ENCODE assay signal across 3 cellular contexts in the genomic region with DNA sequence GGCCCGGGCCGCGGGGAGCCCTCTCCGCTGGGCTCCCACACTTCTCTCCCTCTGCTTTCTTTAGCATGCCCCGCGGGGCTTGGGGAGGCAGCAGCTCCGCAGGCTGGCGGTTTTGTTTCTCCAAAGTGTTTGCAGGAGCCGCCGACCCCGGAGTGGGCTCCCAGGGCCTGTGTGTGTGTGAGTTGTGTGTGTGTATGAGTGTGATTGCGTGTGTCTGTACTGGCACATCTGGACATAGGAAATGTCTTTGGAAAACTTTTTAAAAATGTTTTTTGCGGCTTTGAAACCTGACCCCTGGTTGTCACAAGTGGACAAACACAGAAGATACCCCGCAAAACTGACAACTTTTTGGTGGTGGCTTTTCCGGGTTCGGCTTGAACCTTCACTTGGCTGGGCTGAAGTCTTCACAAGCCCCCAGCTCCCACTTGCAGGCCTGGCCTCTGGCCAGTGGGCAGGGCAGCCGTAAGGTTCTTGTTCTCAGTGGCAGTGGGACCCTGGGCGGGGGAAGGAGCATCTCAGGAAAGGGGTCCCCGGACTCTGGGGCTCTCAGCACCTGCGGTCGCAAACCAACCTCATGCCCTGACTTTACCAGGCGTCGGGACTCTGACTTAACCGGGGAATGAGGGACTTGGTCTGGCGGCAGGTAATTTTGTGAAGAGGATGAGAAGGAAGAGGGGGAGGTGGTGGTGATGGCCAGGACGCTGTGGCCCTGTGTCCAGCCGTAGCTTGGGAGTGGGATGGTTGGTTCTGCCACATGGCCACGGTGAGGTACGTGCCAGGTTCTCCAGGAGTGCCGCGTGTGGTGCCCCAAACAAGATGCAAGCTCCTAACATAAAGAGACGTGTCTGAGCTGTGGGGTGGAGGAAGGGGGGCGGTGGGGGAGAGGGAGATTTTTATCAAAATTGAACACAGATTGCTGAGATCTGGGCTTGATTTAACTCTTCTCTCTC.
TF ChIP-seq lines count a peak whose summit lies in the region.

No MANE protein-coding gene starts in this region.

TF ChIP-seq in SK-N-SH, 30 proteins besides CTCF, POLR2A, EP300 and RAD21:
- TF ChIP-seq FOXJ3 (CRISPR knock-in tag; IDR thresholded peaks at IDR 0.05), result no peak
- TF ChIP-seq, protein P1, sequence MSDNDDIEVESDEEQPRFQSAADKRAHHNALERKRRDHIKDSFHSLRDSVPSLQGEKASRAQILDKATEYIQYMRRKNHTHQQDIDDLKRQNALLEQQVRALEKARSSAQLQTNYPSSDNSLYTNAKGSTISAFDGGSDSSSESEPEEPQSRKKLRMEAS (IDR thresholded peaks at IDR 0.05; ENCODE audit: low read depth), result no peak
- TF ChIP-seq FOSL2 (IDR thresholded peaks at IDR 0.05; ENCODE audit: borderline replicate concordance, low read depth), result no peak
- no peak for TF ChIP-seq NRF1 (IDR thresholded peaks at IDR 0.05; ENCODE audit: low read depth, low read length)
- TF ChIP-seq, protein P2, sequence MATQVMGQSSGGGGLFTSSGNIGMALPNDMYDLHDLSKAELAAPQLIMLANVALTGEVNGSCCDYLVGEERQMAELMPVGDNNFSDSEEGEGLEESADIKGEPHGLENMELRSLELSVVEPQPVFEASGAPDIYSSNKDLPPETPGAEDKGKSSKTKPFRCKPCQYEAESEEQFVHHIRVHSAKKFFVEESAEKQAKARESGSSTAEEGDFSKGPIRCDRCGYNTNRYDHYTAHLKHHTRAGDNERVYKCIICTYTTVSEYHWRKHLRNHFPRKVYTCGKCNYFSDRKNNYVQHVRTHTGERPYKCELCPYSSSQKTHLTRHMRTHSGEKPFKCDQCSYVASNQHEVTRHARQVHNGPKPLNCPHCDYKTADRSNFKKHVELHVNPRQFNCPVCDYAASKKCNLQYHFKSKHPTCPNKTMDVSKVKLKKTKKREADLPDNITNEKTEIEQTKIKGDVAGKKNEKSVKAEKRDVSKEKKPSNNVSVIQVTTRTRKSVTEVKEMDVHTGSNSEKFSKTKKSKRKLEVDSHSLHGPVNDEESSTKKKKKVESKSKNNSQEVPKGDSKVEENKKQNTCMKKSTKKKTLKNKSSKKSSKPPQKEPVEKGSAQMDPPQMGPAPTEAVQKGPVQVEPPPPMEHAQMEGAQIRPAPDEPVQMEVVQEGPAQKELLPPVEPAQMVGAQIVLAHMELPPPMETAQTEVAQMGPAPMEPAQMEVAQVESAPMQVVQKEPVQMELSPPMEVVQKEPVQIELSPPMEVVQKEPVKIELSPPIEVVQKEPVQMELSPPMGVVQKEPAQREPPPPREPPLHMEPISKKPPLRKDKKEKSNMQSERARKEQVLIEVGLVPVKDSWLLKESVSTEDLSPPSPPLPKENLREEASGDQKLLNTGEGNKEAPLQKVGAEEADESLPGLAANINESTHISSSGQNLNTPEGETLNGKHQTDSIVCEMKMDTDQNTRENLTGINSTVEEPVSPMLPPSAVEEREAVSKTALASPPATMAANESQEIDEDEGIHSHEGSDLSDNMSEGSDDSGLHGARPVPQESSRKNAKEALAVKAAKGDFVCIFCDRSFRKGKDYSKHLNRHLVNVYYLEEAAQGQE (IDR thresholded peaks at IDR 0.05; ENCODE audit: low read depth, low read length), result no peak
- no peak for TF ChIP-seq TEAD4 (IDR thresholded peaks at IDR 0.05; ENCODE audit: borderline replicate concordance, insufficient read depth)
- TF ChIP-seq SMC3 (IDR thresholded peaks at IDR 0.05; ENCODE audit: low read depth, low read length), result no peak
- no peak for TF ChIP-seq POLR2AphosphoS5 (IDR thresholded peaks at IDR 0.05; ENCODE audit: low read depth, low read length)
- TF ChIP-seq JUND (IDR thresholded peaks at IDR 0.05), result no peak
- TF ChIP-seq, protein P3, sequence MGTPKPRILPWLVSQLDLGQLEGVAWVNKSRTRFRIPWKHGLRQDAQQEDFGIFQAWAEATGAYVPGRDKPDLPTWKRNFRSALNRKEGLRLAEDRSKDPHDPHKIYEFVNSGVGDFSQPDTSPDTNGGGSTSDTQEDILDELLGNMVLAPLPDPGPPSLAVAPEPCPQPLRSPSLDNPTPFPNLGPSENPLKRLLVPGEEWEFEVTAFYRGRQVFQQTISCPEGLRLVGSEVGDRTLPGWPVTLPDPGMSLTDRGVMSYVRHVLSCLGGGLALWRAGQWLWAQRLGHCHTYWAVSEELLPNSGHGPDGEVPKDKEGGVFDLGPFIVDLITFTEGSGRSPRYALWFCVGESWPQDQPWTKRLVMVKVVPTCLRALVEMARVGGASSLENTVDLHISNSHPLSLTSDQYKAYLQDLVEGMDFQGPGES (IDR thresholded peaks at IDR 0.05; ENCODE audit: low read depth, low read length), result no peak
- TF ChIP-seq GABPA (IDR thresholded peaks at IDR 0.05; ENCODE audit: low read depth), result no peak
- TF ChIP-seq GATA2 (CRISPR knock-in tag; IDR thresholded peaks at IDR 0.05), result no peak
- no peak for TF ChIP-seq YY1 (IDR thresholded peaks at IDR 0.05; ENCODE audit: low read depth)

TF ChIP-seq in SK-N-SH treated with all-trans-retinoic acid at 6 μM for 48 hours, 23 proteins besides CTCF, POLR2A, EP300 and RAD21 (continues in another document):
- TF ChIP-seq TOX (CRISPR knock-in tag; IDR thresholded peaks at IDR 0.05; ENCODE audit: borderline replicate concordance) (no peak), ARNTL (CRISPR knock-in tag; IDR thresholded peaks at IDR 0.05; ENCODE audit: borderline replicate concordance, low read depth) (no peak), BACH2 (CRISPR knock-in tag; IDR thresholded peaks at IDR 0.05; ENCODE audit: borderline replicate concordance) (no peak), ISL1 (CRISPR knock-in tag; IDR thresholded peaks at IDR 0.05) (no peak), ESRRG (CRISPR knock-in tag; IDR thresholded peaks at IDR 0.05) (no peak), ZNF70 (CRISPR knock-in tag; IDR thresholded peaks at IDR 0.05) (no peak), ZNF8 (CRISPR knock-in tag; IDR thresholded peaks at IDR 0.05) (no peak), GLIS3 (CRISPR knock-in tag; IDR thresholded peaks at IDR 0.05) (no peak), ZFP30 (CRISPR knock-in tag; IDR thresholded peaks at IDR 0.05) (no peak), CSDC2 (CRISPR knock-in tag; IDR thresholded peaks at IDR 0.05) (no peak), RARB (CRISPR knock-in tag; IDR thresholded peaks at IDR 0.05) (no peak), OSR1 (CRISPR knock-in tag; IDR thresholded peaks at IDR 0.05) (no peak), PPARA (CRISPR knock-in tag; IDR thresholded peaks at IDR 0.05; ENCODE audit: borderline replicate concordance) (no peak), ZFP3 (CRISPR knock-in tag; IDR thresholded peaks at IDR 0.05) (no peak), ZNF565 (CRISPR knock-in tag; conservative IDR thresholded peaks at IDR 0.05; ENCODE audit: low read depth) (no peak), ZC3H10 (CRISPR knock-in tag; IDR thresholded peaks at IDR 0.05) (no peak)
- TF ChIP-seq, protein P4, sequence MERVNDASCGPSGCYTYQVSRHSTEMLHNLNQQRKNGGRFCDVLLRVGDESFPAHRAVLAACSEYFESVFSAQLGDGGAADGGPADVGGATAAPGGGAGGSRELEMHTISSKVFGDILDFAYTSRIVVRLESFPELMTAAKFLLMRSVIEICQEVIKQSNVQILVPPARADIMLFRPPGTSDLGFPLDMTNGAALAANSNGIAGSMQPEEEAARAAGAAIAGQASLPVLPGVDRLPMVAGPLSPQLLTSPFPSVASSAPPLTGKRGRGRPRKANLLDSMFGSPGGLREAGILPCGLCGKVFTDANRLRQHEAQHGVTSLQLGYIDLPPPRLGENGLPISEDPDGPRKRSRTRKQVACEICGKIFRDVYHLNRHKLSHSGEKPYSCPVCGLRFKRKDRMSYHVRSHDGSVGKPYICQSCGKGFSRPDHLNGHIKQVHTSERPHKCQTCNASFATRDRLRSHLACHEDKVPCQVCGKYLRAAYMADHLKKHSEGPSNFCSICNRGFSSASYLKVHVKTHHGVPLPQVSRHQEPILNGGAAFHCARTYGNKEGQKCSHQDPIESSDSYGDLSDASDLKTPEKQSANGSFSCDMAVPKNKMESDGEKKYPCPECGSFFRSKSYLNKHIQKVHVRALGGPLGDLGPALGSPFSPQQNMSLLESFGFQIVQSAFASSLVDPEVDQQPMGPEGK (CRISPR knock-in tag; IDR thresholded peaks at IDR 0.05; ENCODE audit: borderline replicate concordance), result no peak
- TF ChIP-seq, protein P5, sequence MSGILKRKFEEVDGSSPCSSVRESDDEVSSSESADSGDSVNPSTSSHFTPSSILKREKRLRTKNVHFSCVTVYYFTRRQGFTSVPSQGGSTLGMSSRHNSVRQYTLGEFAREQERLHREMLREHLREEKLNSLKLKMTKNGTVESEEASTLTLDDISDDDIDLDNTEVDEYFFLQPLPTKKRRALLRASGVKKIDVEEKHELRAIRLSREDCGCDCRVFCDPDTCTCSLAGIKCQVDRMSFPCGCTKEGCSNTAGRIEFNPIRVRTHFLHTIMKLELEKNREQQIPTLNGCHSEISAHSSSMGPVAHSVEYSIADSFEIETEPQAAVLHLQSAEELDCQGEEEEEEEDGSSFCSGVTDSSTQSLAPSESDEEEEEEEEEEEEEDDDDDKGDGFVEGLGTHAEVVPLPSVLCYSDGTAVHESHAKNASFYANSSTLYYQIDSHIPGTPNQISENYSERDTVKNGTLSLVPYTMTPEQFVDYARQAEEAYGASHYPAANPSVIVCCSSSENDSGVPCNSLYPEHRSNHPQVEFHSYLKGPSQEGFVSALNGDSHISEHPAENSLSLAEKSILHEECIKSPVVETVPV (CRISPR knock-in tag; IDR thresholded peaks at IDR 0.05), result no peak

TF ChIP-seq in endothelial cell of umbilical vein, 7 proteins besides CTCF, POLR2A, EP300 and RAD21:
- TF ChIP-seq GATA2 (IDR thresholded peaks at IDR 0.05; ENCODE audit: insufficient read depth, insufficient read length, low read depth, low read length), result no peak
- peak; percentile 66 for TF ChIP-seq EZH2 (IDR thresholded peaks at IDR 0.05; ENCODE audit: borderline replicate concordance, low read depth, low read length, severe bottlenecking)
